In genomic region chr14:40954448-40955138, GRCh38 we compare ENCODE assay signal across 8 cellular contexts.
A peak's percentile ranks its signal among the peaks of the same experiment; 100 is the strongest.
DNase-seq lines count a peak whose midpoint lies in the region; ATAC-seq and TF ChIP-seq lines count a peak whose summit lies in the region.
"Not testable (repeated sequence)": the region's sequence is repeated elsewhere in the genome, so short reads cannot be mapped to it uniquely, and the experiment has no call there.

No MANE protein-coding gene starts in this region.

- not testable (repeated sequence) for H4K12ac ChIP-seq in trophoblast cell (ENCODE audit: low read depth, low read length)

- H3K36me3 ChIP-seq in NT2/D1 (ENCODE audit: insufficient read depth, insufficient read length, low read length) (peaks cover 12% of the 10 kb centered on the region), ectodermal cell (ENCODE audit: control insufficient read depth, insufficient read depth, low read length) (peaks cover 13% of the 10 kb centered on the region)
- H3K36me3 ChIP-seq in hepatocyte (replicated peaks; ENCODE audit: insufficient read depth, low read depth); mesenchymal stem cell (ENCODE audit: control insufficient read depth in 1 of 2, insufficient read depth in 2 of 2, low read depth in 1 of 2, low read length in 2 of 2); trophoblast cell (ENCODE audit: control insufficient read depth in 1 of 2, insufficient read depth in 2 of 2, low read length in 2 of 2): not testable (repeated sequence)

- not testable (repeated sequence) for H3K9me2 ChIP-seq in hepatocyte (replicated peaks; ENCODE audit: insufficient read depth)

- not testable (repeated sequence) for H3K27me3 ChIP-seq in NT2/D1 (ENCODE audit: insufficient read depth, insufficient read length); ectodermal cell (ENCODE audit: control insufficient read depth, insufficient read depth, low read length, poor library complexity, severe bottlenecking); hepatocyte; mesenchymal stem cell (ENCODE audit: control insufficient read depth in 1 of 2, insufficient read depth in 1 of 2, low read length in 2 of 2); trophoblast cell (ENCODE audit: insufficient read depth, low read length)

- H3K4me1 Mint-ChIP-seq in WTC11: peaks cover 24% of the 10 kb centered on the region

- not testable (repeated sequence) for H3K14ac ChIP-seq in mesenchymal stem cell (ENCODE audit: low read length in 2 of 2); trophoblast cell (ENCODE audit: low read length)

- H3K23ac ChIP-seq in mesenchymal stem cell (ENCODE audit: low read length in 2 of 2); trophoblast cell (ENCODE audit: low read length): not testable (repeated sequence)

- H3K4me2 ChIP-seq in hepatocyte (peak overlapping the region; percentile 79), trophoblast cell (ENCODE audit: low read length) (peak overlapping the region; percentile 41)
- H3K4me2 ChIP-seq in mesenchymal stem cell (ENCODE audit: low read length, poor library complexity, severe bottlenecking): not testable (repeated sequence)

- not testable (repeated sequence) for H2AK5ac ChIP-seq in mesenchymal stem cell (ENCODE audit: low read length, severe bottlenecking); trophoblast cell (ENCODE audit: low read length)

- CTCF ChIA-PET in WTC11 (lab: Charles Lee): not testable (repeated sequence)

- H2BK120ac ChIP-seq in mesenchymal stem cell (ENCODE audit: low read depth, low read length); trophoblast cell (ENCODE audit: insufficient read depth, low read length, poor library complexity): not testable (repeated sequence)

- H3K27ac Mint-ChIP-seq in WTC11: peak overlapping the region; percentile 98

- H3K4me3 Mint-ChIP-seq in WTC11: peak overlapping the region; percentile 96

- H2BK5ac ChIP-seq in mesenchymal stem cell (ENCODE audit: low read depth, low read length, poor library complexity, severe bottlenecking); trophoblast cell (ENCODE audit: low read depth, low read length, poor library complexity): not testable (repeated sequence)

- not testable (repeated sequence) for H4K8ac ChIP-seq in mesenchymal stem cell (ENCODE audit: low read length); trophoblast cell (ENCODE audit: low read depth, low read length)

- H3K4me1 ChIP-seq in NT2/D1 (ENCODE audit: insufficient read depth, insufficient read length); ectodermal cell (ENCODE audit: control insufficient read depth, insufficient read depth, low read length); hepatocyte (ENCODE audit: insufficient read depth); mesenchymal stem cell (ENCODE audit: control insufficient read depth, insufficient read depth, low read depth, low read length); trophoblast cell (ENCODE audit: control insufficient read depth in 1 of 2, insufficient read depth in 2 of 2, low read length in 2 of 2): not testable (repeated sequence)

- H2BK12ac ChIP-seq in mesenchymal stem cell (ENCODE audit: low read length in 2 of 2); trophoblast cell (ENCODE audit: low read length): not testable (repeated sequence)

- 15% methylated on average over 33 to 34 of the region's 34 CpGs for WGBS in ectodermal cell, 2 experiments
- WGBS in hepatocyte (ENCODE audit: low lambda C conversion rate, missing lambda C conversion rate): 12% methylated on average over 28 of the region's 34 CpGs
- 43% methylated on average over 24 of the region's 34 CpGs for WGBS in mesenchymal stem cell
- no CpG with 5 or more reads among the region's 34 CpGs for WGBS in trophoblast cell (ENCODE audit: extremely low coverage, insufficient coverage, insufficient read length)

- H3K9me3 ChIP-seq in NT2/D1 (ENCODE audit: insufficient read depth, low read length): peaks cover 25% of the 10 kb centered on the region
- H3K9me3 ChIP-seq in ectodermal cell (ENCODE audit: control insufficient read depth, low read length); hepatocyte (ENCODE audit: low read depth); trophoblast cell (ENCODE audit: insufficient read depth, low read depth, low read length): not testable (repeated sequence)
- peaks cover 15% of the 10 kb centered on the region for H3K9me3 ChIP-seq in mesenchymal stem cell (ENCODE audit: control insufficient read depth, low read length)

- H4K20me1 ChIP-seq in hepatocyte (ENCODE audit: insufficient read depth, poor library complexity, severe bottlenecking): not testable (repeated sequence)

- not testable (repeated sequence) for H3K27me3 Mint-ChIP-seq in WTC11 (ENCODE audit: low read depth)

- H3K4me3 ChIP-seq in LNCaP clone FGC (ENCODE audit: low read depth, low read length): peak overlapping the region; percentile 65
- H3K4me3 ChIP-seq in NT2/D1 (ENCODE audit: insufficient read length, low read depth): peak overlapping the region; percentile 50
- peak overlapping the region; percentile 51 for H3K4me3 ChIP-seq in ectodermal cell (ENCODE audit: insufficient read depth, low read depth, low read length)
- H3K4me3 ChIP-seq in hepatocyte: peak overlapping the region; percentile 66
- H3K4me3 ChIP-seq in mesenchymal stem cell (ENCODE audit: insufficient read depth in 1 of 2, low read depth in 1 of 2, low read length in 2 of 2); trophoblast cell (ENCODE audit: low read depth, low read length): not testable (repeated sequence)

- peaks cover 24% of the 10 kb centered on the region for H3K36me3 Mint-ChIP-seq in WTC11

- H3K9me3 Mint-ChIP-seq in WTC11: peaks cover 27% of the 10 kb centered on the region

- not testable (repeated sequence) for H4K91ac ChIP-seq in mesenchymal stem cell (ENCODE audit: low read length); trophoblast cell (ENCODE audit: low read depth, low read length)

- not testable (repeated sequence) for H3K18ac ChIP-seq in mesenchymal stem cell (ENCODE audit: low read depth in 1 of 2, low read length in 2 of 2); trophoblast cell (ENCODE audit: low read length)

- H3K79me2 ChIP-seq in hepatocyte: peaks cover 44% of the 10 kb centered on the region
- H3K79me2 ChIP-seq in trophoblast cell (ENCODE audit: control insufficient read depth, insufficient read depth, low read length, poor library complexity): not testable (repeated sequence)

- peak overlapping the region; percentile 70 for H3K9ac ChIP-seq in NT2/D1 (ENCODE audit: insufficient read length, low read depth)
- H3K9ac ChIP-seq in mesenchymal stem cell (ENCODE audit: low read length); trophoblast cell (ENCODE audit: low read length): not testable (repeated sequence)

- H2BK15ac ChIP-seq in mesenchymal stem cell (ENCODE audit: low read depth, poor library complexity, severe bottlenecking): not testable (repeated sequence)

- not testable (repeated sequence) for H3K27ac ChIP-seq in ectodermal cell (ENCODE audit: insufficient read depth, low read depth, low read length, poor library complexity, severe bottlenecking); mesenchymal stem cell (ENCODE audit: low read length, poor library complexity, severe bottlenecking)
- H3K27ac ChIP-seq in hepatocyte (peak overlapping the region; percentile 91), trophoblast cell (ENCODE audit: low read depth, low read length) (peak overlapping the region; percentile 62)

- peak overlapping the region; percentile 80 for H2AFZ ChIP-seq in hepatocyte
- not testable (repeated sequence) for H2AFZ ChIP-seq in mesenchymal stem cell (ENCODE audit: low read depth, low read length); trophoblast cell (ENCODE audit: insufficient read depth, low read length, poor library complexity)

- not testable (repeated sequence) for H3K79me1 ChIP-seq in mesenchymal stem cell (replicated peaks; ENCODE audit: low read length, poor library complexity, severe bottlenecking); trophoblast cell (ENCODE audit: low read length)

- POLR2A ChIA-PET in WTC11 (lab: Charles Lee): not testable (repeated sequence)

- ATAC-seq in WTC11: peak; percentile 36; the same call in 1 of the 2 replicates

- not testable (repeated sequence) for TF ChIP-seq CTCF in LNCaP clone FGC (IDR thresholded peaks at IDR 0.05; ENCODE audit: control insufficient read depth, extremely low read depth, insufficient read depth); WTC11 (IDR thresholded peaks at IDR 0.05); hepatocyte (IDR thresholded peaks at IDR 0.05; ENCODE audit: poor library complexity)

- DNase-seq in ELF-1 (ENCODE audit: low read depth, low spot score): peak; percentile 22
- not testable (repeated sequence) for DNase-seq in LNCaP clone FGC (ENCODE audit: low read depth); NT2/D1 (ENCODE audit: low read depth, low spot score); trophoblast cell
- DNase-seq in WTC11 (ENCODE audit: low spot score): peak; percentile 15
- peak; percentile 17 for DNase-seq in hepatocyte (ENCODE audit: low spot score)
- peak; percentile 12 for DNase-seq in mesenchymal stem cell

- not testable (repeated sequence) for H3K4ac ChIP-seq in mesenchymal stem cell (ENCODE audit: low read depth in 1 of 2, low read length in 2 of 2); trophoblast cell (ENCODE audit: low read depth, low read length)
